ENCODE assay signal across 26 cellular contexts in genomic region chr21:17869115-17869514, GRCh38.
"Had no signal": no experiment of that assay in that cellular context is flagged by ENCODE, and none has a peak within 500 bp of the region (broad histone marks: within the 10 kb centered on the region; RNA-seq: fewer than 3 reads in every experiment).

No MANE protein-coding gene starts in this region.

- H3K9me3 ChIP-seq: neutrophil, pancreas, prostate gland, right lobe of liver, sigmoid colon, suprapubic skin, testis, transverse colon, upper lobe of right lung, uterus had no signal

- H3K27me3 ChIP-seq: neutrophil, pancreas, right lobe of liver, sigmoid colon, suprapubic skin, testis, tibial artery, transverse colon, upper lobe of right lung, uterus had no signal

- DNase-seq: naive thymus-derived CD8-positive, alpha-beta T cell; nephron progenitor cell; pancreas; right cardiac atrium; right lobe of liver; sigmoid colon; small intestine; stimulated activated CD4-positive, alpha-beta T cell treated with anti-CD3 and anti-CD28 coated beads, Interleukin-15, amount 100 ng/mL, for 24 hours; stimulated activated CD4-positive, alpha-beta T cell treated with anti-CD3 and anti-CD28 coated beads, Interleukin-2, amount 100 ng/mL, for 24 hours; stimulated activated CD4-positive, alpha-beta T cell treated with anti-CD3 and anti-CD28 coated beads, Interleukin-2, amount 100 ng/mL, for 48 hours; stimulated activated CD4-positive, alpha-beta T cell treated with anti-CD3 and anti-CD28 coated beads, Interleukin-4, amount 100 ng/mL, for 4 hours; stimulated activated CD8-positive, alpha-beta memory T cell treated with anti-CD3 and anti-CD28 coated beads, Interleukin-4, amount 100 ng/mL, for 48 hours; stimulated activated naive CD4-positive, alpha-beta T cell; stimulated activated naive CD8-positive, alpha-beta T cell treated with anti-CD3 and anti-CD28 coated beads, Interleukin-15, amount 100 ng/mL, for 72 hours; stimulated activated naive CD8-positive, alpha-beta T cell treated with anti-CD3 and anti-CD28 coated beads, Interleukin-15, Interleukin-2, amounts not matched to agents 100 U/mL and 50 U/mL, for 24 hours; substantia nigra; testis; tibial artery; transverse colon; upper lobe of right lung; uterus had no signal

- ATAC-seq: naive thymus-derived CD8-positive, alpha-beta T cell; natural killer cell treated with Interleukin-12 subunit alpha and Interleukin-12 subunit beta and Interleukin-15 and Interleukin-18, amount 100 ng/mL, for 72 hours; pancreas; right cardiac atrium; right lobe of liver; stimulated activated memory B cell treated with anti-CD40 and anti-IgM and Interleukin-4, amounts not matched to agents 10 μg/mL and 1 μg/mL and 100 μg/mL, for 72 hours; stimulated activated naive CD8-positive, alpha-beta T cell treated with anti-CD3 and anti-CD28 coated beads, Interleukin-15, amount 100 ng/mL, for 72 hours; stimulated activated naive CD8-positive, alpha-beta T cell treated with anti-CD3 and anti-CD28 coated beads, Interleukin-15, Interleukin-2, amounts not matched to agents 100 U/mL and 50 U/mL, for 24 hours; upper lobe of right lung had no signal

- H3K36me3 ChIP-seq: neutrophil, pancreas, prostate gland, right lobe of liver, sigmoid colon, suprapubic skin, tibial artery, transverse colon, upper lobe of right lung, uterus had no signal

- H3K27ac ChIP-seq: neutrophil, pancreas, prostate gland, right lobe of liver, sigmoid colon, suprapubic skin, testis, tibial artery, transverse colon, upper lobe of right lung, uterus had no signal

- H3K4me1 ChIP-seq: pancreas, prostate gland, right lobe of liver, sigmoid colon, suprapubic skin, testis, tibial artery, transverse colon, upper lobe of right lung, uterus had no signal

- H3K4me3 ChIP-seq: pancreas, prostate gland, right lobe of liver, sigmoid colon, suprapubic skin, testis, tibial artery, transverse colon, upper lobe of right lung, uterus had no signal
